8 cellular contexts compared by ENCODE assay signal in the genomic region with DNA sequence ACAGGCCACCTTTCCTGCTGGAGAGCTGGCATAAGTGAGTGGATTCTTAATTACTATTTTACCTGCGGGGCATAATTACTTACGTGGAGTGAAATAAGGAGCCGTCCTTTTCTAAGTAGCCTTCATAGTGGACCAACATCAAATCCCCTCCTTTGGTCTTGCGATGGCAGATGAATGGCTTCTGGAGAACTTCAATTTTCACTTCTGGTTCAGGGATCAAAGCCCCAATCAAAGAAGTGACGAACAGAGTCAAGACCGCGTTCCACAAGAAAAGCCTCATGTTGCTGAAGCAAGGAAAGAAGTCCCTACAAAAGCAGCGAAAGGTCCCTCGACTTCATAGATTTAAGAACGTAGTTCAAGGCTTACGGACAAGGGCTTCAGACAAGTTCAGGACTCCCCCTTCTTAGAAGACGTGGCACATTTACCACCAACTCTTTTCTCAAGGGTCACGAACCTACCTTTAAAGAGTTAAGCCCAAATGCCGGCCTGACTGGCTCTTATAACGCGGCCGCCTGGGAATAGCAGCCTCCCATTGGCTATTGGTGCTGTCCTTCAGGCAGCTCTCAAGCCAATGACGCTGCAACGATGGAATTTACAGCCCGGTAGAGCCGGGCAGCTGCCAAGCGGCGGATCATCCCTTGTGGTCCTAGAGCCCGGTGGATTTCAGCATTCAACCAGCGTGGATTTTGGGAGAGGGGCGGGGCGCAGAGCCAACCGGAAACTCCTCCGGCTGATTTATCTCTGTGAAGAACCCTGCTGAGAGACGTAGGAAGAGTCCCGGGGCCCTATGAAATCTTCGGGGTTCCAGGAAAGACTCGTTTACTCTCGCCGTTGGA. TPM values are rescaled to one million over a fixed set of nuclear protein-coding genes. Genes with fewer than 3 reads are reported as not detected.
A peak's percentile ranks its signal among the peaks of the same experiment; 100 is the strongest.
DNase-seq lines count a peak whose midpoint lies in the region; ATAC-seq, FAIRE-seq and TF ChIP-seq lines count a peak whose summit lies in the region.

A gene with protein sequence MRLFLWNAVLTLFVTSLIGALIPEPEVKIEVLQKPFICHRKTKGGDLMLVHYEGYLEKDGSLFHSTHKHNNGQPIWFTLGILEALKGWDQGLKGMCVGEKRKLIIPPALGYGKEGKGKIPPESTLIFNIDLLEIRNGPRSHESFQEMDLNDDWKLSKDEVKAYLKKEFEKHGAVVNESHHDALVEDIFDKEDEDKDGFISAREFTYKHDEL (minus strand): TSS at position 474 of the 836 bp plus-strand sequence. CDS start 194 bp downstream, at position 280.

- H3K4me1 Mint-ChIP-seq in activated CD4-positive, alpha-beta T cell treated with anti-CD3 and anti-CD28 coated beads, Interleukin-2, amount 10 ng/mL, durations not matched to agents 24 days and 14 days = peaks cover 27% of the 10 kb centered on the region

- H3K27ac Mint-ChIP-seq in activated CD4-positive, alpha-beta T cell treated with anti-CD3 and anti-CD28 coated beads, Interleukin-2, amount 10 ng/mL, durations not matched to agents 24 days and 14 days = peak within 1 kb of the TSS; percentile 88

- intact Hi-C loops in activated CD4-positive, alpha-beta T cell treated with anti-CD3 and anti-CD28 coated beads, Interleukin-2, amount 10 ng/mL, durations not matched to agents 24 days and 14 days (cut with micrococcal nuclease) = loop anchor here (1.0 to 10.0 kb wide), 8 partner anchors 38 to 746 kb away; a partner anchor contains a TSS

- H3K27me3 Mint-ChIP-seq in activated CD4-positive, alpha-beta T cell treated with anti-CD3 and anti-CD28 coated beads, Interleukin-2, amount 10 ng/mL, durations not matched to agents 24 days and 14 days = no peaks in the 10 kb centered on the region

- peak; percentile 77 for ATAC-seq in HG03442 (IDR thresholded peaks at IDR 0.05; ENCODE audit: unreplicated experiment)

- H3K36me3 Mint-ChIP-seq in activated CD4-positive, alpha-beta T cell treated with anti-CD3 and anti-CD28 coated beads, Interleukin-2, amount 10 ng/mL, durations not matched to agents 24 days and 14 days (ENCODE audit: low read depth) = peaks cover 5% of the 10 kb centered on the region

- CTCF ChIA-PET in BJ (lab: Yijun Ruan, JAX) = interaction anchor here (0.9 to 2.1 kb wide), 2 partner anchors 35 to 38 kb away, joined by 3 to 12 read pairs; no protein-coding TSS in a partner anchor

- no peaks in the 10 kb centered on the region for H3K36me3 ChIP-seq in BJ (ENCODE audit: control insufficient read depth, insufficient read depth, low read length)

- DNase-seq in BJ (ENCODE audit: low read depth) = peak; percentile 95
- peak; percentile 61 for DNase-seq in GM19239 (ENCODE audit: insufficient read length, low spot score)
- peak; percentile 98 for DNase-seq in NCI-H510A treated with DMSO at 0.1 percent for 48 hours (lab: John Stamatoyannopoulos, UW)
- peak; percentile 97 for DNase-seq in activated CD4-positive, alpha-beta T cell treated with anti-CD3 and anti-CD28 coated beads, Interleukin-2, amount 10 ng/mL, durations not matched to agents 24 days and 14 days
- peak; percentile 12 for DNase-seq in cortex of kidney (lab: John Stamatoyannopoulos, UW)
- DNase-seq in stimulated activated CD4-positive, alpha-beta T cell treated with anti-CD3 and anti-CD28 coated beads, Interleukin-1b, Interleukin-23, amount 100 ng/mL, for 24 hours (ENCODE audit: low read depth in 4 of 4, low spot score in 1 of 4) = peak; percentile 74 to 83 (median 80)

- H3K4me3 Mint-ChIP-seq in activated CD4-positive, alpha-beta T cell treated with anti-CD3 and anti-CD28 coated beads, Interleukin-2, amount 10 ng/mL, durations not matched to agents 24 days and 14 days = no peak within 1 kb of the TSS

- peak; percentile 97 for FAIRE-seq in GM19239 (lab: Jason Lieb, UNC)

- H3K27ac ChIP-seq in layer of hippocampus (ENCODE audit: low read depth, low read length) = peak within 1 kb of the TSS; percentile 69

- no peak for TF ChIP-seq CTCF in BJ (IDR thresholded peaks at IDR 0.05; ENCODE audit: insufficient read depth, low read depth, low read length)

- H3K27me3 ChIP-seq in BJ (ENCODE audit: control insufficient read depth, insufficient read depth, low read length) = no peaks in the 10 kb centered on the region
- H3K27me3 ChIP-seq in layer of hippocampus (ENCODE audit: control insufficient read depth, insufficient read depth, low read length) = no peaks in the 10 kb centered on the region

- POLR2A ChIA-PET in BJ (lab: Charles Lee) = no interaction called here

- H3K4me3 ChIP-seq in BJ (ENCODE audit: low read depth, low read length) = peak within 1 kb of the TSS; percentile 79

- H3K9me3 Mint-ChIP-seq in activated CD4-positive, alpha-beta T cell treated with anti-CD3 and anti-CD28 coated beads, Interleukin-2, amount 10 ng/mL, durations not matched to agents 24 days and 14 days = peaks cover 3% of the 10 kb centered on the region

RNA-seq across cellular contexts. Expression of the gene that starts here (rescaled TPM):
- 14.9 and 27.1 TPM in 2 replicates for polyA plus RNA-seq in BJ (2011; rRNA removed)
- polyA minus RNA-seq in BJ (2011; rRNA and poly(A)+ RNA removed) = 6.3 and 6.6 TPM in 2 replicates
- total RNA-seq in activated CD4-positive, alpha-beta T cell treated with anti-CD3 and anti-CD28 coated beads, Interleukin-2, amount 10 ng/mL, durations not matched to agents 24 days and 14 days = 8.2 and 8.6 TPM in 2 replicates

Comparison
In these comparisons a context has a peak if more than half of its experiments do, and no peak if none do; other contexts are left out.
1. Peak in every context shown above with its lines: DNase-seq, ATAC-seq, H3K4me3 ChIP-seq and H3K27ac ChIP-seq.
2. DNase-seq: peak in every context shown above with its lines; median percentile 98 in NCI-H510A treated with DMSO at 0.1 percent for 48 hours; 97 in activated CD4-positive, alpha-beta T cell treated with anti-CD3 and anti-CD28 coated beads, Interleukin-2, amount 10 ng/mL, durations not matched to agents 24 days and 14 days; 95 in BJ; 80 in stimulated activated CD4-positive, alpha-beta T cell treated with anti-CD3 and anti-CD28 coated beads, Interleukin-1b, Interleukin-23, amount 100 ng/mL, for 24 hours; 61 in GM19239; 12 in cortex of kidney.